10 cellular contexts compared by ENCODE assay signal in genomic region chr10:71801357-71801756, GRCh38. TPM values are rescaled to one million over a fixed set of nuclear protein-coding genes. Genes with fewer than 3 reads are reported as not detected.
DNase-seq lines count a peak whose midpoint lies in the region; ATAC-seq and TF ChIP-seq lines count a peak whose summit lies in the region.
"Had no signal": no experiment of that assay in that cellular context is flagged by ENCODE, and none has a peak within 500 bp of the region (broad histone marks: within the 10 kb centered on the region; RNA-seq: fewer than 3 reads in every experiment).

No MANE protein-coding gene starts in this region.

- ATAC-seq in GM19452 (IDR thresholded peaks at IDR 0.05; ENCODE audit: unreplicated experiment) (peak; percentile 86), HG02943 (IDR thresholded peaks at IDR 0.05; ENCODE audit: low read depth, unreplicated experiment) (peak; percentile 66)
- ATAC-seq in CD8-positive, alpha-beta T cell: no peak

- DNase-seq in GM10266 (ENCODE audit: extremely low spot score): peak; percentile 78
- DNase-seq in NOMO-1 (lab: John Stamatoyannopoulos, UW; ENCODE audit: unreplicated experiment in 2 of 2): peak; percentile 59 to 88
- no peak for DNase-seq in stimulated activated CD4-positive, alpha-beta T cell treated with anti-CD3 and anti-CD28 coated beads, Interleukin-4, amount 100 ng/mL, for 24 hours
- no peak for DNase-seq in CD8-positive, alpha-beta T cell
- no peak for DNase-seq in brain microvascular endothelial cell
- no peak for DNase-seq in NCI-H2196 (lab: John Stamatoyannopoulos, UW; ENCODE audit: unreplicated experiment)
- DNase-seq: NCI-H524 treated with DMSO at 0.1 percent for 48 hours had no signal

- TF ChIP-seq CTCF in GM10266 (IDR thresholded peaks at IDR 0.05; ENCODE audit: control insufficient read depth, insufficient read depth, low read depth, missing control alignments): no peak
- no peak for TF ChIP-seq CTCF in CD8-positive, alpha-beta T cell (IDR thresholded peaks at IDR 0.05)
- TF ChIP-seq CTCF in brain microvascular endothelial cell (IDR thresholded peaks at IDR 0.05; ENCODE audit: low read depth, low read length, missing control alignments): no peak

- H3K4me3 ChIP-seq in CD8-positive, alpha-beta T cell (ENCODE audit: low read depth, low read length): no peak overlapping the region
- H3K4me3 ChIP-seq in brain microvascular endothelial cell (ENCODE audit: low read depth, low read length): no peak overlapping the region
- H3K4me3 ChIP-seq: suprapubic skin had no signal

- CTCF ChIA-PET in CD8-positive, alpha-beta T cell (lab: Charles Lee): interaction anchor here (0.9 to 2.1 kb wide), 3 partner anchors 10 to 104 kb away, joined by 3 to 9 read pairs (median 3); partner anchors contain the start of gene VSIR

- H3K9me3 ChIP-seq in CD8-positive, alpha-beta T cell (ENCODE audit: low read length): no peaks in the 10 kb centered on the region
- H3K9me3 ChIP-seq: suprapubic skin had no signal

- H3K27ac Mint-ChIP-seq in CD8-positive, alpha-beta T cell: no peak overlapping the region

- H3K4me3 Mint-ChIP-seq in CD8-positive, alpha-beta T cell: no peak overlapping the region

- no peaks in the 10 kb centered on the region for H3K36me3 ChIP-seq in CD8-positive, alpha-beta T cell (ENCODE audit: insufficient read depth, low read length)
- no peaks in the 10 kb centered on the region for H3K36me3 ChIP-seq in brain microvascular endothelial cell (replicated peaks)
- H3K36me3 ChIP-seq: suprapubic skin had no signal

- no peaks in the 10 kb centered on the region for H3K9me3 Mint-ChIP-seq in CD8-positive, alpha-beta T cell

- POLR2A ChIA-PET in CD8-positive, alpha-beta T cell (lab: Charles Lee): no interaction called here

- no peaks in the 10 kb centered on the region for H3K27me3 Mint-ChIP-seq in CD8-positive, alpha-beta T cell (ENCODE audit: low read depth)

- intact Hi-C loops in CD8-positive, alpha-beta T cell (cut with DNase I, micrococcal nuclease): no loop called here

- H3K27ac ChIP-seq in CD8-positive, alpha-beta T cell (ENCODE audit: low read depth, low read length): no peak overlapping the region
- H3K27ac ChIP-seq in brain microvascular endothelial cell: no peak overlapping the region
- H3K27ac ChIP-seq: suprapubic skin had no signal

- H3K36me3 Mint-ChIP-seq in CD8-positive, alpha-beta T cell: peaks cover 6% of the 10 kb centered on the region

- H3K27me3 ChIP-seq in CD8-positive, alpha-beta T cell (ENCODE audit: insufficient read depth, low read length): no peaks in the 10 kb centered on the region
- peaks cover 6% of the 10 kb centered on the region for H3K27me3 ChIP-seq in brain microvascular endothelial cell (replicated peaks)
- H3K27me3 ChIP-seq: suprapubic skin had no signal

- H3K4me1 ChIP-seq in CD8-positive, alpha-beta T cell (ENCODE audit: insufficient read depth, low read length): peaks cover 16% of the 10 kb centered on the region

- peaks cover 14% of the 10 kb centered on the region for H3K4me1 Mint-ChIP-seq in CD8-positive, alpha-beta T cell (ENCODE audit: low read depth)

- in situ Hi-C loops in brain microvascular endothelial cell (cut with HindIII; ENCODE audit: low pct_ligation_motif_present, low sequenced_read_pairs): no loop called here

RNA-seq across cellular contexts. Expression of gene VSIR, which starts 28.0 kb away (rescaled TPM):
- 10 to 100 TPM; 57.3 to 61.7 TPM for total RNA-seq in CD8-positive, alpha-beta T cell

RNA-seq across cellular contexts. Expression of gene PSAP, which starts 49.7 kb away (rescaled TPM):
- total RNA-seq in CD8-positive, alpha-beta T cell: 100 to 1,000 TPM; 156 to 161 TPM

Comparison
In these comparisons a context has a peak if more than half of its experiments do, and no peak if none do; other contexts are left out.
1. DNase-seq: peak in GM10266 (single experiment) and NOMO-1 (2 of 2); none in stimulated activated CD4-positive, alpha-beta T cell treated with anti-CD3 and anti-CD28 coated beads, Interleukin-4, amount 100 ng/mL, for 24 hours (single experiment), CD8-positive, alpha-beta T cell (0 of 7), brain microvascular endothelial cell (single experiment) and NCI-H2196 (single experiment).